Comparison of ENCODE assay signal across 1 cellular context in the genomic region with DNA sequence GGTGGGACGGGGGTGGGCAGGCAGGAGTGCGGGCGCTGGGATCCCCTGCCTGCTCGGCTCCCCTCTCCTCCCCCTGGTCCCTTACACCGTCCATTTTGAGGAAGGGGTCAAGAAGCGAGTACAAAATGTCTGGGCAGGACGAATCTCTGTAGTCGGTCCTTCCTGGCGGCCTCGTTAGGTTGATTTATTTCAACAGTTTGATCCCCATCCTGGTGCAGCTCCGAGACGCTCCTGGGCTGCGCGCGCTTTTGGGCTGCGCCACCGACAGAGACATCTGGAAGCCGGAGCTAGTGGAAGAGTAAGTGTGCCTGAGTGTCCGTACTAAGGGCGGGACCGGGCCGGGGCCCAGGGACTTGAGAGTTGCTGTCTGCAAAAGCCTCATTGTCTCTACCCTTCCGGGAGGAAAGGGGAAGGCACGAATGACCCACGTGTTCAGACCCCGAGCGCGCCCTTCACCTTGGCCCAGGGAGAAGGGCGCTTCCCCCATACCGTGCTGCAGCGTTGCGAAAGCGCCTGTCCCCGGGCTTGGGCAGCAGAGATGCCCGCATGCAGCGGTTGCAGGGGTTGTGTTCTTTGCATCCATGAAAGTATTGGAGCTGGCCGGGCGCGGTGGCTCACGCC.
TF ChIP-seq lines count a peak whose summit lies in the region.

No MANE protein-coding gene starts in this region.

TF ChIP-seq in A549, 52 proteins besides CTCF, POLR2A, EP300 and RAD21 (continued from another document):
- TF ChIP-seq, protein P1, sequence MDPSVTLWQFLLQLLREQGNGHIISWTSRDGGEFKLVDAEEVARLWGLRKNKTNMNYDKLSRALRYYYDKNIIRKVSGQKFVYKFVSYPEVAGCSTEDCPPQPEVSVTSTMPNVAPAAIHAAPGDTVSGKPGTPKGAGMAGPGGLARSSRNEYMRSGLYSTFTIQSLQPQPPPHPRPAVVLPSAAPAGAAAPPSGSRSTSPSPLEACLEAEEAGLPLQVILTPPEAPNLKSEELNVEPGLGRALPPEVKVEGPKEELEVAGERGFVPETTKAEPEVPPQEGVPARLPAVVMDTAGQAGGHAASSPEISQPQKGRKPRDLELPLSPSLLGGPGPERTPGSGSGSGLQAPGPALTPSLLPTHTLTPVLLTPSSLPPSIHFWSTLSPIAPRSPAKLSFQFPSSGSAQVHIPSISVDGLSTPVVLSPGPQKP (IDR thresholded peaks at IDR 0.05; ENCODE audit: low read depth, low read length), result no peak
- TF ChIP-seq, protein P2, sequence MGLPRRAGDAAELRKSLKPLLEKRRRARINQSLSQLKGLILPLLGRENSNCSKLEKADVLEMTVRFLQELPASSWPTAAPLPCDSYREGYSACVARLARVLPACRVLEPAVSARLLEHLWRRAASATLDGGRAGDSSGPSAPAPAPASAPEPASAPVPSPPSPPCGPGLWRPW (IDR thresholded peaks at IDR 0.05), result no peak
- TF ChIP-seq FOSL2 (IDR thresholded peaks at IDR 0.05), result no peak
- no peak for TF ChIP-seq FOSL2 (CRISPR knock-in tag; IDR thresholded peaks at IDR 0.05)
- TF ChIP-seq MAZ (IDR thresholded peaks at IDR 0.05; ENCODE audit: borderline replicate concordance, low read depth, low read length), result no peak
- TF ChIP-seq NR3C1 (IDR thresholded peaks at IDR 0.05), result no peak
- TF ChIP-seq ZSCAN20 (CRISPR knock-in tag; IDR thresholded peaks at IDR 0.05), result no peak
- TF ChIP-seq, protein P3, sequence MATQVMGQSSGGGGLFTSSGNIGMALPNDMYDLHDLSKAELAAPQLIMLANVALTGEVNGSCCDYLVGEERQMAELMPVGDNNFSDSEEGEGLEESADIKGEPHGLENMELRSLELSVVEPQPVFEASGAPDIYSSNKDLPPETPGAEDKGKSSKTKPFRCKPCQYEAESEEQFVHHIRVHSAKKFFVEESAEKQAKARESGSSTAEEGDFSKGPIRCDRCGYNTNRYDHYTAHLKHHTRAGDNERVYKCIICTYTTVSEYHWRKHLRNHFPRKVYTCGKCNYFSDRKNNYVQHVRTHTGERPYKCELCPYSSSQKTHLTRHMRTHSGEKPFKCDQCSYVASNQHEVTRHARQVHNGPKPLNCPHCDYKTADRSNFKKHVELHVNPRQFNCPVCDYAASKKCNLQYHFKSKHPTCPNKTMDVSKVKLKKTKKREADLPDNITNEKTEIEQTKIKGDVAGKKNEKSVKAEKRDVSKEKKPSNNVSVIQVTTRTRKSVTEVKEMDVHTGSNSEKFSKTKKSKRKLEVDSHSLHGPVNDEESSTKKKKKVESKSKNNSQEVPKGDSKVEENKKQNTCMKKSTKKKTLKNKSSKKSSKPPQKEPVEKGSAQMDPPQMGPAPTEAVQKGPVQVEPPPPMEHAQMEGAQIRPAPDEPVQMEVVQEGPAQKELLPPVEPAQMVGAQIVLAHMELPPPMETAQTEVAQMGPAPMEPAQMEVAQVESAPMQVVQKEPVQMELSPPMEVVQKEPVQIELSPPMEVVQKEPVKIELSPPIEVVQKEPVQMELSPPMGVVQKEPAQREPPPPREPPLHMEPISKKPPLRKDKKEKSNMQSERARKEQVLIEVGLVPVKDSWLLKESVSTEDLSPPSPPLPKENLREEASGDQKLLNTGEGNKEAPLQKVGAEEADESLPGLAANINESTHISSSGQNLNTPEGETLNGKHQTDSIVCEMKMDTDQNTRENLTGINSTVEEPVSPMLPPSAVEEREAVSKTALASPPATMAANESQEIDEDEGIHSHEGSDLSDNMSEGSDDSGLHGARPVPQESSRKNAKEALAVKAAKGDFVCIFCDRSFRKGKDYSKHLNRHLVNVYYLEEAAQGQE (IDR thresholded peaks at IDR 0.05), result no peak
- no peak for TF ChIP-seq HOXB13 (CRISPR knock-in tag; IDR thresholded peaks at IDR 0.05; ENCODE audit: low read depth)
- TF ChIP-seq ZFP36 (IDR thresholded peaks at IDR 0.05; ENCODE audit: borderline replicate concordance, partially characterized antibody), result no peak
- no peak for TF ChIP-seq ZNF302 (CRISPR knock-in tag; IDR thresholded peaks at IDR 0.05)
- TF ChIP-seq TFCP2L1 (CRISPR knock-in tag; IDR thresholded peaks at IDR 0.05), result no peak
- no peak for TF ChIP-seq HDAC2 (IDR thresholded peaks at IDR 0.05)
- TF ChIP-seq RARB (CRISPR knock-in tag; IDR thresholded peaks at IDR 0.05), result no peak
- TF ChIP-seq, protein P4, sequence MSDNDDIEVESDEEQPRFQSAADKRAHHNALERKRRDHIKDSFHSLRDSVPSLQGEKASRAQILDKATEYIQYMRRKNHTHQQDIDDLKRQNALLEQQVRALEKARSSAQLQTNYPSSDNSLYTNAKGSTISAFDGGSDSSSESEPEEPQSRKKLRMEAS (IDR thresholded peaks at IDR 0.05), result peak; percentile 92
- no peak for TF ChIP-seq CHD4 (IDR thresholded peaks at IDR 0.05; ENCODE audit: borderline replicate concordance)
- no peak for TF ChIP-seq CHD2 (IDR thresholded peaks at IDR 0.05; ENCODE audit: low read length, partially characterized antibody)
- TF ChIP-seq HOXB5 (CRISPR knock-in tag; IDR thresholded peaks at IDR 0.05), result no peak
- TF ChIP-seq, protein P5, sequence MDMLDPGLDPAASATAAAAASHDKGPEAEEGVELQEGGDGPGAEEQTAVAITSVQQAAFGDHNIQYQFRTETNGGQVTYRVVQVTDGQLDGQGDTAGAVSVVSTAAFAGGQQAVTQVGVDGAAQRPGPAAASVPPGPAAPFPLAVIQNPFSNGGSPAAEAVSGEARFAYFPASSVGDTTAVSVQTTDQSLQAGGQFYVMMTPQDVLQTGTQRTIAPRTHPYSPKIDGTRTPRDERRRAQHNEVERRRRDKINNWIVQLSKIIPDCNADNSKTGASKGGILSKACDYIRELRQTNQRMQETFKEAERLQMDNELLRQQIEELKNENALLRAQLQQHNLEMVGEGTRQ (IDR thresholded peaks at IDR 0.05), result peak; percentile 58
- TF ChIP-seq, protein P6, sequence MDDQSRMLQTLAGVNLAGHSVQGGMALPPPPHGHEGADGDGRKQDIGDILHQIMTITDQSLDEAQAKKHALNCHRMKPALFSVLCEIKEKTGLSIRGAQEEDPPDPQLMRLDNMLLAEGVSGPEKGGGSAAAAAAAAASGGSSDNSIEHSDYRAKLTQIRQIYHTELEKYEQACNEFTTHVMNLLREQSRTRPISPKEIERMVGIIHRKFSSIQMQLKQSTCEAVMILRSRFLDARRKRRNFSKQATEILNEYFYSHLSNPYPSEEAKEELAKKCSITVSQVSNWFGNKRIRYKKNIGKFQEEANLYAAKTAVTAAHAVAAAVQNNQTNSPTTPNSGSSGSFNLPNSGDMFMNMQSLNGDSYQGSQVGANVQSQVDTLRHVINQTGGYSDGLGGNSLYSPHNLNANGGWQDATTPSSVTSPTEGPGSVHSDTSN (IDR thresholded peaks at IDR 0.05), result no peak
- no peak for TF ChIP-seq MAFK (IDR thresholded peaks at IDR 0.05; ENCODE audit: partially characterized antibody)
- peak; percentile 58; the same call in 1 of the 2 replicates for TF ChIP-seq ESRRA (IDR thresholded peaks at IDR 0.05; ENCODE audit: borderline replicate concordance, low read length)
- no peak for TF ChIP-seq EHF (CRISPR knock-in tag; IDR thresholded peaks at IDR 0.05)
- TF ChIP-seq EHMT2 (IDR thresholded peaks at IDR 0.05; ENCODE audit: low read depth), result no peak
- no peak for TF ChIP-seq SMC3 (IDR thresholded peaks at IDR 0.05)
- no peak for TF ChIP-seq KDM5A (IDR thresholded peaks at IDR 0.05)
- TF ChIP-seq, protein P7, sequence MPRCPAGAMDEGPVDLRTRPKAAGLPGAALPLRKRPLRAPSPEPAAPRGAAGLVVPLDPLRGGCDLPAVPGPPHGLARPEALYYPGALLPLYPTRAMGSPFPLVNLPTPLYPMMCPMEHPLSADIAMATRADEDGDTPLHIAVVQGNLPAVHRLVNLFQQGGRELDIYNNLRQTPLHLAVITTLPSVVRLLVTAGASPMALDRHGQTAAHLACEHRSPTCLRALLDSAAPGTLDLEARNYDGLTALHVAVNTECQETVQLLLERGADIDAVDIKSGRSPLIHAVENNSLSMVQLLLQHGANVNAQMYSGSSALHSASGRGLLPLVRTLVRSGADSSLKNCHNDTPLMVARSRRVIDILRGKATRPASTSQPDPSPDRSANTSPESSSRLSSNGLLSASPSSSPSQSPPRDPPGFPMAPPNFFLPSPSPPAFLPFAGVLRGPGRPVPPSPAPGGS (IDR thresholded peaks at IDR 0.05), result no peak
- no peak for TF ChIP-seq KDM1A (IDR thresholded peaks at IDR 0.05; ENCODE audit: low read depth)
- TF ChIP-seq, protein P8, sequence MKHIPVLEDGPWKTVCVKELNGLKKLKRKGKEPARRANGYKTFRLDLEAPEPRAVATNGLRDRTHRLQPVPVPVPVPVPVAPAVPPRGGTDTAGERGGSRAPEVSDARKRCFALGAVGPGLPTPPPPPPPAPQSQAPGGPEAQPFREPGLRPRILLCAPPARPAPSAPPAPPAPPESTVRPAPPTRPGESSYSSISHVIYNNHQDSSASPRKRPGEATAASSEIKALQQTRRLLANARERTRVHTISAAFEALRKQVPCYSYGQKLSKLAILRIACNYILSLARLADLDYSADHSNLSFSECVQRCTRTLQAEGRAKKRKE (CRISPR knock-in tag; IDR thresholded peaks at IDR 0.05; ENCODE audit: low read depth), result no peak
- TF ChIP-seq NFE2L2 (conservative IDR thresholded peaks at IDR 0.05; ENCODE audit: low read length), result no peak
- no peak for TF ChIP-seq RCOR1 (IDR thresholded peaks at IDR 0.05; ENCODE audit: low read depth, low read length)
- no peak for TF ChIP-seq NPAS2 (CRISPR knock-in tag; IDR thresholded peaks at IDR 0.05; ENCODE audit: borderline replicate concordance)
- TF ChIP-seq RNF2 (IDR thresholded peaks at IDR 0.05; ENCODE audit: borderline replicate concordance, low read depth), result no peak
- TF ChIP-seq HOXA7 (CRISPR knock-in tag; IDR thresholded peaks at IDR 0.05), result no peak
TF ChIP-seq in A549: peak in this region for 6.
